ENCODE assay signal across 29 cellular contexts in genomic region chr17:33955461-33955860, GRCh38.
"Had no signal": no experiment of that assay in that cellular context is flagged by ENCODE, and none has a peak within 500 bp of the region (broad histone marks: within the 10 kb centered on the region; RNA-seq: fewer than 3 reads in every experiment).

No MANE protein-coding gene starts in this region.

- H3K4me3 ChIP-seq: body of pancreas, breast epithelium, SJSA1 had no signal

- H3K4me2 ChIP-seq: SK-N-SH had no signal

- H3K4me1 ChIP-seq: body of pancreas, breast epithelium, SJSA1 had no signal

- H3K27me3 ChIP-seq: body of pancreas, SJSA1 had no signal

- H3K9me3 ChIP-seq: SJSA1, SK-N-SH had no signal

- H3K36me3 Mint-ChIP-seq: activated naive CD4-positive, alpha-beta T cell treated with anti-CD3 and anti-CD28 coated beads, Interleukin-2, amount 50 U/mL, for 24 hours; activated naive CD8-positive, alpha-beta T cell treated with anti-CD3 and anti-CD28 coated beads, Interleukin-2, amount 10 ng/mL, durations not matched to agents 7 days and 5 days had no signal

- H3K9ac ChIP-seq: SK-N-SH had no signal

- H3K4me3 Mint-ChIP-seq: activated CD4-positive, alpha-beta T cell treated with anti-CD3 and anti-CD28 coated beads, Interleukin-2, amount 10 ng/mL, durations not matched to agents 24 days and 14 days; activated CD8-positive, alpha-beta T cell treated with anti-CD3 and anti-CD28 coated beads for 36 hours; activated naive CD4-positive, alpha-beta T cell treated with anti-CD3 and anti-CD28 coated beads, Interleukin-2, amount 50 U/mL, for 24 hours; activated naive CD8-positive, alpha-beta T cell treated with anti-CD3 and anti-CD28 coated beads, Interleukin-2, amount 10 ng/mL, durations not matched to agents 7 days and 5 days; activated T-cell treated with anti-CD3 and anti-CD28 coated beads, Interleukin-2, amount 50 U/mL, for 72 hours; activated T-helper 17 cell treated with anti-CD3 and anti-CD28 coated beads, Interleukin-2, amount 50 U/mL, for 72 hours; T-helper 1 cell treated with Interleukin-12 subunit alpha and Interleukin-12 subunit beta and Interleukin-4 antibody, amounts not matched to agents 30 μg/mL and 1 μg/mL, for 36 hours; T-helper 2 cell treated with Interferon-gamma antibody and Interleukin-4, amounts not matched to agents 5 μg/mL and 100 μg/mL, for 36 hours had no signal

- H3K27ac ChIP-seq: body of pancreas, breast epithelium, SJSA1 had no signal

- H3K4me1 Mint-ChIP-seq: activated CD4-positive, alpha-beta T cell treated with anti-CD3 and anti-CD28 coated beads, Interleukin-2, amount 10 ng/mL, durations not matched to agents 24 days and 14 days; activated naive CD4-positive, alpha-beta T cell treated with anti-CD3 and anti-CD28 coated beads, Interleukin-2, amount 50 U/mL, for 24 hours; activated naive CD8-positive, alpha-beta T cell treated with anti-CD3 and anti-CD28 coated beads, Interleukin-2, amount 10 ng/mL, durations not matched to agents 7 days and 5 days; activated T-helper 17 cell treated with anti-CD3 and anti-CD28 coated beads, Interleukin-2, amount 50 U/mL, for 72 hours had no signal

- H3K27ac Mint-ChIP-seq: activated CD4-positive, alpha-beta T cell treated with anti-CD3 and anti-CD28 coated beads, Interleukin-2, amount 10 ng/mL, durations not matched to agents 24 days and 14 days; activated CD8-positive, alpha-beta T cell treated with anti-CD3 and anti-CD28 coated beads for 36 hours; activated naive CD4-positive, alpha-beta T cell treated with anti-CD3 and anti-CD28 coated beads, Interleukin-2, amount 50 U/mL, for 24 hours; activated naive CD8-positive, alpha-beta T cell treated with anti-CD3 and anti-CD28 coated beads, Interleukin-2, amount 10 ng/mL, durations not matched to agents 7 days and 5 days; activated T-cell treated with anti-CD3 and anti-CD28 coated beads, Interleukin-2, amount 50 U/mL, for 72 hours; activated T-helper 17 cell treated with anti-CD3 and anti-CD28 coated beads, Interleukin-2, amount 50 U/mL, for 72 hours; T-helper 1 cell treated with Interleukin-12 subunit alpha and Interleukin-12 subunit beta and Interleukin-4 antibody, amounts not matched to agents 30 μg/mL and 1 μg/mL, for 36 hours; T-helper 2 cell treated with Interferon-gamma antibody and Interleukin-4, amounts not matched to agents 5 μg/mL and 100 μg/mL, for 36 hours had no signal

- DNase-seq: activated CD4-positive, alpha-beta T cell treated with anti-CD3 and anti-CD28 coated beads, Interleukin-2, amount 10 ng/mL, durations not matched to agents 24 days and 14 days; activated CD4-positive, alpha-beta T cell treated with anti-CD3 and anti-CD28 coated beads, Interleukin-2, amount 50 U/mL, for 4 hours; activated CD8-positive, alpha-beta T cell treated with anti-CD3 and anti-CD28 coated beads for 36 hours; activated effector memory CD4-positive, alpha-beta T cell treated with anti-CD3 and anti-CD28 coated beads, Interleukin-2, amount 50 U/mL, for 16 hours; activated naive CD4-positive, alpha-beta T cell treated with Interleukin-2 at 50 U/mL for 16 hours; activated naive CD8-positive, alpha-beta T cell treated with anti-CD3 and anti-CD28 coated beads, Interleukin-2, amount 10 ng/mL, durations not matched to agents 7 days and 5 days; activated T-cell treated with anti-CD3 and anti-CD28 coated beads, Interleukin-2, amount 50 U/mL, for 1 hour; activated T-cell treated with anti-CD3 and anti-CD28 coated beads, Interleukin-2, amount 50 U/mL, for 72 hours; body of pancreas; Kasumi-1; MM.1S; MV-4-11; NCI-H1092; NCI-H146; NCI-H187; NCI-H2029 treated with DMSO at 0.1 percent for 48 hours; NCI-H2107; NCI-H2171; NCI-H510A; NCI-H526; NCI-H748 treated with DMSO at 0.1 percent for 48 hours; SHP77; SK-N-SH had no signal

- H3K36me3 ChIP-seq: breast epithelium, SJSA1 had no signal
